In genomic region chr19:45637890-45638667, GRCh38 we compare ENCODE assay signal across 9 cellular contexts. TPM values are rescaled to one million over a fixed set of nuclear protein-coding genes. Genes with fewer than 3 reads are reported as not detected.
DNase-seq lines count a peak whose midpoint lies in the region; ATAC-seq and TF ChIP-seq lines count a peak whose summit lies in the region.
"Had no signal": no experiment of that assay in that cellular context is flagged by ENCODE, and none has a peak within 500 bp of the region (broad histone marks: within the 10 kb centered on the region; RNA-seq: fewer than 3 reads in every experiment).

No MANE protein-coding gene starts in this region.

- WGBS in heart left ventricle, 4 donors = 74 to 81% (median 77%) methylated on average over 19 of the region's 19 CpGs

- H3K27ac ChIP-seq in heart left ventricle = peak overlapping the region in 3 of 12 donors; percentile 25 to 67 (median 59)
- H3K27ac ChIP-seq in vagina = peak overlapping the region; percentile 68

- H3K36me3 ChIP-seq in heart left ventricle = peaks cover 0 to 5% (median 0%) of the 10 kb centered on the region in 9 donors
- H3K36me3 ChIP-seq in vagina = no peaks in the 10 kb centered on the region

- peaks cover 0 to 48% (median 28%) of the 10 kb centered on the region in 12 donors for H3K4me1 ChIP-seq in heart left ventricle
- H3K4me1 ChIP-seq in vagina = peaks cover 46% of the 10 kb centered on the region

- TF ChIP-seq CTCF in heart left ventricle (IDR thresholded peaks at IDR 0.05) (no peak), vagina (IDR thresholded peaks at IDR 0.05) (no peak)

- no peak for ATAC-seq in heart left ventricle
- no peak for ATAC-seq in Right ventricle myocardium superior (ENCODE audit: poor library complexity)

- intact Hi-C loops in heart left ventricle (cut with DNase I) (loop anchor here in 1 of 10 donors (10.0 kb wide), 1 partner anchor 53 kb away; the partner anchor contains the start of gene OPA3), Right ventricle myocardium superior (cut with DNase I) (no loop called here), vagina (cut with DNase I) (no loop called here)

- no peak for DNase-seq in heart left ventricle
- DNase-seq in Right ventricle myocardium superior = no peak
- DNase-seq in amniotic epithelial cell (ENCODE audit: low read depth) = peak; percentile 70
- peak; percentile 61 for DNase-seq in kidney tubule cell (ENCODE audit: low spot score)
- DNase-seq in vagina (ENCODE audit: extremely low spot score in 2 of 2) = no peak
- no peak for DNase-seq in activated effector memory CD4-positive, alpha-beta T cell treated with anti-CD3 and anti-CD28 coated beads, Interleukin-2, amount 50 U/mL, for 16 hours
- no peak for DNase-seq in OCI-M2 (lab: John Stamatoyannopoulos, UW; ENCODE audit: unreplicated experiment)
- DNase-seq in activated naive CD4-positive, alpha-beta T cell (lab: John Stamatoyannopoulos, UW) = no peak
- DNase-seq: midbrain had no signal

- H3K9me3 ChIP-seq in heart left ventricle = no peaks in the 10 kb centered on the region
- no peaks in the 10 kb centered on the region for H3K9me3 ChIP-seq in vagina

- H3K4me3 ChIP-seq in heart left ventricle = peak overlapping the region in 9 of 12 donors; percentile 58 to 77 (median 67)
- H3K4me3 ChIP-seq in vagina = peak overlapping the region; percentile 63 to 69

- H3K27me3 ChIP-seq in heart left ventricle (no peaks in the 10 kb centered on the region), vagina (no peaks in the 10 kb centered on the region)

- no peak for TF ChIP-seq POLR2A in heart left ventricle (IDR thresholded peaks at IDR 0.05)
- TF ChIP-seq POLR2A in vagina (IDR thresholded peaks at IDR 0.05) = no peak

RNA-seq across cellular contexts. Expression of gene EML2, which starts 1.1 kb away (rescaled TPM):
- total RNA-seq in heart left ventricle (10 to 100 TPM; 22.4 to 50.2 (median 44.1) TPM), Right ventricle myocardium superior (30.6 TPM), vagina (74.9 TPM)
- polyA plus RNA-seq in heart left ventricle = 10 to 100 TPM; 19.0 to 23.2 TPM

RNA-seq across cellular contexts. Expression of gene GIPR, which starts 29.9 kb away (rescaled TPM):
- total RNA-seq in heart left ventricle (1 to 10 TPM in 7 of 9 donors, under 1 TPM in 2; 0.64 to 7.1 (median 4.8) TPM), Right ventricle myocardium superior (3.8 TPM), vagina (3.4 TPM)
- polyA plus RNA-seq in heart left ventricle = 1 to 10 TPM; 1.9 to 8.1 TPM

RNA-seq across cellular contexts. Expression of gene GPR4, which starts 36.1 kb away (rescaled TPM):
- 10 to 100 TPM in 3 of 9 donors, 1 to 10 TPM in 6; 2.7 to 36.0 (median 4.3) TPM for total RNA-seq in heart left ventricle
- 1 to 10 TPM; 5.1 to 6.9 TPM for polyA plus RNA-seq in heart left ventricle
- total RNA-seq in Right ventricle myocardium superior = 5.3 TPM
- 3.4 TPM for total RNA-seq in vagina

RNA-seq across cellular contexts. Expression of gene OPA3, which starts 53.5 kb away (rescaled TPM):
- total RNA-seq in heart left ventricle = 10 to 100 TPM; 21.3 to 30.4 (median 22.5) TPM
- 10 to 100 TPM; 13.1 to 22.3 TPM for polyA plus RNA-seq in heart left ventricle
- 22.8 TPM for total RNA-seq in Right ventricle myocardium superior
- total RNA-seq in vagina = 6.6 TPM

RNA-seq across cellular contexts. Expression of gene SNRPD2, which starts 53.7 kb away (rescaled TPM):
- total RNA-seq in heart left ventricle (100 to 1,000 TPM; 149 to 343 (median 248) TPM), Right ventricle myocardium superior (251 TPM), vagina (180 TPM)
- polyA plus RNA-seq in heart left ventricle = 100 to 1,000 TPM; 318 to 343 TPM

Comparison
In these comparisons a context has a peak if more than half of its experiments do, and no peak if none do; other contexts are left out.
1. DNase-seq: peak in amniotic epithelial cell (single experiment) and kidney tubule cell (single experiment); none in heart left ventricle (0 of 5), Right ventricle myocardium superior (single experiment), vagina (0 of 2), activated effector memory CD4-positive, alpha-beta T cell treated with anti-CD3 and anti-CD28 coated beads, Interleukin-2, amount 50 U/mL, for 16 hours (single experiment), OCI-M2 (single experiment) and activated naive CD4-positive, alpha-beta T cell (0 of 4).